ENCODE assay signal across 25 cellular contexts in the genomic region with DNA sequence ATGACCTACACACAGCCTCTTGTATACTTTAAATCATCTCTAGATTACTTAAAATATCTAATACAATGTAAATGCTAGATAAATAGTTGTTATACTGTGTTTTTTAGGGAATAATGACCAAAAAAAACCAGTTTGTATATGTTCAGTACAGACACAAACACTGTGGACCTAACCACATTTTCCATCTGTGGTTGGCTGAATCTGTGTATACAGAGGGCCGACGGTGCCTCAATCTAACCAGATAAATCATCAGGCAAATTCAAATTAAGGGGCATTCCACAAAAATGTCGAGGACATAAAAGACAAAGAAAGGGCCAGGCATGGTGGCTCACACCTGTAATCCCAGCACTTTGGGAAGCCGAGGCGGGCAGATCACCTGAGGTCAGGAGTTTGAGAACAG. TPM values are rescaled to one million over a fixed set of nuclear protein-coding genes. Genes with fewer than 3 reads are reported as not detected.
A peak's percentile ranks its signal among the peaks of the same experiment; 100 is the strongest.
DNase-seq lines count a peak whose midpoint lies in the region; ATAC-seq lines count a peak whose summit lies in the region.
"Had no signal": no experiment of that assay in that cellular context is flagged by ENCODE, and none has a peak within 500 bp of the region (broad histone marks: within the 10 kb centered on the region; RNA-seq: fewer than 3 reads in every experiment).

No MANE protein-coding gene starts in this region.

- no peak for ATAC-seq in central memory CD8-positive, alpha-beta T cell (replicated peaks; ENCODE audit: extremely low read depth, poor library complexity, severe bottlenecking)
- ATAC-seq in Right ventricle myocardium superior (ENCODE audit: poor library complexity) (no peak), HG03097 (IDR thresholded peaks at IDR 0.05; ENCODE audit: low FRiP score, unreplicated experiment) (no peak)
- ATAC-seq: left lobe of liver, PC-3 had no signal

- no peak overlapping the region for H3K4me3 Mint-ChIP-seq in T-helper 1 cell treated with Interleukin-12 subunit alpha and Interleukin-12 subunit beta and Interleukin-4 antibody, amounts not matched to agents 30 μg/mL and 1 μg/mL, for 36 hours
- H3K4me3 Mint-ChIP-seq in activated naive CD4-positive, alpha-beta T cell treated with anti-CD3 and anti-CD28 coated beads, Interleukin-2, amount 10 ng/mL, durations not matched to agents 7 days and 5 days, result no peak overlapping the region
- no peak overlapping the region for H3K4me3 Mint-ChIP-seq in central memory CD8-positive, alpha-beta T cell
- H3K4me3 Mint-ChIP-seq: H9, neural crest cell had no signal

- intact Hi-C loops in Right ventricle myocardium superior (cut with DNase I), result no loop called here

- H3K4me1 Mint-ChIP-seq in T-helper 1 cell treated with Interleukin-12 subunit alpha and Interleukin-12 subunit beta and Interleukin-4 antibody, amounts not matched to agents 30 μg/mL and 1 μg/mL, for 36 hours (ENCODE audit: low read depth), result peaks cover 53% of the 10 kb centered on the region
- peaks cover 83% of the 10 kb centered on the region for H3K4me1 Mint-ChIP-seq in activated naive CD4-positive, alpha-beta T cell treated with anti-CD3 and anti-CD28 coated beads, Interleukin-2, amount 10 ng/mL, durations not matched to agents 7 days and 5 days
- peaks cover 71% of the 10 kb centered on the region for H3K4me1 Mint-ChIP-seq in central memory CD8-positive, alpha-beta T cell

- H3K9me3 Mint-ChIP-seq in T-helper 1 cell treated with Interleukin-12 subunit alpha and Interleukin-12 subunit beta and Interleukin-4 antibody, amounts not matched to agents 30 μg/mL and 1 μg/mL, for 36 hours, result peaks cover 6% of the 10 kb centered on the region
- peaks cover 9% of the 10 kb centered on the region for H3K9me3 Mint-ChIP-seq in activated naive CD4-positive, alpha-beta T cell treated with anti-CD3 and anti-CD28 coated beads, Interleukin-2, amount 10 ng/mL, durations not matched to agents 7 days and 5 days
- peaks cover 5% of the 10 kb centered on the region for H3K9me3 Mint-ChIP-seq in central memory CD8-positive, alpha-beta T cell

- CTCF ChIA-PET in activated naive CD4-positive, alpha-beta T cell treated with anti-CD3 and anti-CD28 coated beads, Interleukin-2, amount 10 ng/mL, durations not matched to agents 7 days and 5 days (lab: Charles Lee), result no interaction called here

- DNase-seq in T-helper 1 cell, result no peak
- no peak for DNase-seq in activated naive CD4-positive, alpha-beta T cell treated with anti-CD3 and anti-CD28 coated beads, Interleukin-2, amount 10 ng/mL, durations not matched to agents 7 days and 5 days
- no peak for DNase-seq in activated naive CD4-positive, alpha-beta T cell treated with anti-CD3 and anti-CD28 coated beads, Interleukin-2, amount 50 U/mL, for 16 hours
- no peak for DNase-seq in central memory CD8-positive, alpha-beta T cell (ENCODE audit: low spot score in 2 of 2)
- DNase-seq in NCI-H146 (lab: John Stamatoyannopoulos, UW), result no peak
- no peak for DNase-seq in Right ventricle myocardium superior
- DNase-seq: activated CD4-positive, alpha-beta T cell treated with anti-CD3 and anti-CD28 coated beads for 48 hours; activated gamma-delta T cell; anterior cingulate cortex; colonic mucosa; H9; KBM-7; mesenchymal stem cell; NCI-H1092 treated with DMSO at 0.1 percent for 48 hours; NCI-H1930; NCI-H2171 treated with DMSO at 0.1 percent for 48 hours; NCI-H524; ovary; PC-3; stimulated activated CD4-positive, alpha-beta T cell treated with anti-CD3 and anti-CD28 coated beads, Interleukin-4, amount 100 ng/mL, for 4 hours; upper lobe of left lung had no signal

- peak overlapping the region; percentile 10 for H3K27ac Mint-ChIP-seq in T-helper 1 cell treated with Interleukin-12 subunit alpha and Interleukin-12 subunit beta and Interleukin-4 antibody, amounts not matched to agents 30 μg/mL and 1 μg/mL, for 36 hours
- peak overlapping the region; percentile 82 for H3K27ac Mint-ChIP-seq in activated naive CD4-positive, alpha-beta T cell treated with anti-CD3 and anti-CD28 coated beads, Interleukin-2, amount 10 ng/mL, durations not matched to agents 7 days and 5 days
- H3K27ac Mint-ChIP-seq in central memory CD8-positive, alpha-beta T cell (ENCODE audit: low read depth), result peak overlapping the region; percentile 81
- H3K27ac Mint-ChIP-seq: H9 had no signal

- no peaks in the 10 kb centered on the region for H3K27me3 Mint-ChIP-seq in T-helper 1 cell treated with Interleukin-12 subunit alpha and Interleukin-12 subunit beta and Interleukin-4 antibody, amounts not matched to agents 30 μg/mL and 1 μg/mL, for 36 hours (ENCODE audit: low read depth)
- H3K27me3 Mint-ChIP-seq in activated naive CD4-positive, alpha-beta T cell treated with anti-CD3 and anti-CD28 coated beads, Interleukin-2, amount 10 ng/mL, durations not matched to agents 7 days and 5 days, result no peaks in the 10 kb centered on the region
- no peaks in the 10 kb centered on the region for H3K27me3 Mint-ChIP-seq in central memory CD8-positive, alpha-beta T cell

- peaks cover 51% of the 10 kb centered on the region for H3K36me3 Mint-ChIP-seq in T-helper 1 cell treated with Interleukin-12 subunit alpha and Interleukin-12 subunit beta and Interleukin-4 antibody, amounts not matched to agents 30 μg/mL and 1 μg/mL, for 36 hours (ENCODE audit: low read depth)
- H3K36me3 Mint-ChIP-seq in activated naive CD4-positive, alpha-beta T cell treated with anti-CD3 and anti-CD28 coated beads, Interleukin-2, amount 10 ng/mL, durations not matched to agents 7 days and 5 days, result peaks cover 68% of the 10 kb centered on the region
- H3K36me3 Mint-ChIP-seq in central memory CD8-positive, alpha-beta T cell (ENCODE audit: insufficient read depth), result peaks cover 25% of the 10 kb centered on the region

RNA-seq across cellular contexts. Expression of a gene that starts 14.1 kb away (rescaled TPM):
- total RNA-seq in Right ventricle myocardium superior, result 20.0 TPM

Comparison
In these comparisons a context has a peak if more than half of its experiments do, and no peak if none do; other contexts are left out.
1. H3K27ac Mint-ChIP-seq: peak in every context shown above with its lines; median percentile 82 in activated naive CD4-positive, alpha-beta T cell treated with anti-CD3 and anti-CD28 coated beads, Interleukin-2, amount 10 ng/mL, durations not matched to agents 7 days and 5 days; 81 in central memory CD8-positive, alpha-beta T cell; 10 in T-helper 1 cell treated with Interleukin-12 subunit alpha and Interleukin-12 subunit beta and Interleukin-4 antibody, amounts not matched to agents 30 μg/mL and 1 μg/mL, for 36 hours.